25 cellular contexts compared by ENCODE assay signal in genomic region chr15:72323752-72324151, GRCh38. TPM values are rescaled to one million over a fixed set of nuclear protein-coding genes. Genes with fewer than 3 reads are reported as not detected.
"Had no signal": no experiment of that assay in that cellular context is flagged by ENCODE, and none has a peak within 500 bp of the region (broad histone marks: within the 10 kb centered on the region; RNA-seq: fewer than 3 reads in every experiment).

No MANE protein-coding gene starts in this region.

- ATAC-seq: natural killer cell; right lobe of liver; stimulated activated memory B cell treated with anti-CD40 and anti-IgM and Interleukin-4, amounts not matched to agents 10 μg/mL and 1 μg/mL and 100 μg/mL, for 72 hours; stimulated activated naive CD8-positive, alpha-beta T cell treated with anti-CD3 and anti-CD28 coated beads, Interleukin-15, Interleukin-2, amounts not matched to agents 100 U/mL and 50 U/mL, for 24 hours had no signal

- H3K4me3 ChIP-seq: left ventricle myocardium inferior, lung, ovary, right atrium auricular region, right lobe of liver, smooth muscle cell, stomach, testis, thyroid gland, transverse colon, upper lobe of left lung, vagina had no signal

- H3K27ac ChIP-seq: left ventricle myocardium inferior, ovary, right atrium auricular region, right lobe of liver, stomach, testis, thyroid gland, transverse colon, upper lobe of left lung, vagina had no signal

- DNase-seq: hypothalamus; islet precursor cell; left ventricle myocardium inferior; mesendoderm; naive B cell; natural killer cell; nephron progenitor cell; ovary; right lobe of liver; stimulated activated CD4-positive, alpha-beta T cell treated with anti-CD3 and anti-CD28 coated beads, Interleukin-1b, Interleukin-23, amount 100 ng/mL, for 48 hours; stimulated activated CD4-positive, alpha-beta T cell treated with anti-CD3 and anti-CD28 coated beads, Interleukin-2, amount 100 ng/mL, for 48 hours; stimulated activated CD4-positive, alpha-beta T cell treated with anti-CD3 and anti-CD28 coated beads, Interleukin-4, amount 100 ng/mL, for 4 hours; stimulated activated CD8-positive, alpha-beta memory T cell treated with anti-CD3 and anti-CD28 coated beads, Interleukin-4, amount 100 ng/mL, for 48 hours; stimulated activated naive CD8-positive, alpha-beta T cell treated with anti-CD3 and anti-CD28 coated beads, Interleukin-15, Interleukin-2, amounts not matched to agents 100 U/mL and 50 U/mL, for 24 hours; stomach; testis; thyroid gland; transverse colon; upper lobe of left lung had no signal

- H3K4me1 ChIP-seq: testis had no signal

- H3K27me3 ChIP-seq: ovary, right atrium auricular region, right lobe of liver, testis, thyroid gland, transverse colon, upper lobe of left lung, vagina had no signal

- H3K4me2 ChIP-seq: smooth muscle cell had no signal

- H3K36me3 ChIP-seq: ovary, right lobe of liver had no signal

- H3K9me3 ChIP-seq: ovary, right atrium auricular region, right lobe of liver, stomach, testis, thyroid gland, transverse colon, upper lobe of left lung, vagina had no signal

RNA-seq across cellular contexts. Expression of gene CELF6, which starts 3.8 kb away (rescaled TPM):
- total RNA-seq: pulmonary artery endothelial cell had no signal
